In the genomic region with DNA sequence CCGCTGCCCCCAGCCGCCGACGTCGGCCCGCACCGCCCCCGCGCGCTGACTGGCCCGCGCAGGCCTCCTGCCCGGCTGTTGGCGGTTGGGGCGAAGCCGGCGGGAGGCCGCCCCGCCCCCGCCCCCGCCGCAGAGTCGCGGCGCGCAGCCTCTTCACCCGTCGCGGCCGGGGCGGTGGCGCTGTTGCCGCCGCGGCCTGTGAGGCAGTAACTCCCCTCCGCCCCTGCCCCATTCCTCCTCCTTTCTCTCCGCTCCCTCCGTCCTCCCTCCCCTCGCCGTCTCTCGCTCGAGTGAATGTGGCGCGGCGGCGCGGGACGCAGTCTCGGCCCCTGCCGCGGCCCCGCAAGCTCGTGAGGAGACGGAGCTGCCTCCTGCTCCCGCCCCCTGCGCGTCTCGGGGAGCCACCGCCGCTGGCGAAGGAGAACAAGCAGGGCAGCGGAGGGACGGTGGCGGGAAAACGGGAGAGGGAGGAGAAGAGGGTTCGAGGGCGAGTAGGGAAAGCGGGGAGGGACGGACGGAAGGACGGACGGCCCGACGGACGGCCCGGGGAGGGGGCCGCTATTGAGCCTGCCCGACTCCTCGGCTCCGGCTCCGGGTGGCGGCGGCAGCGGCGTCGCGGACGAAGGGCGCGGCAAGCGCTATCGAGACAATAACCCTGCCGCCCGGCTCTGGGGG, we compare ENCODE assay signal across 1 cellular context.
TF ChIP-seq lines count a peak whose summit lies in the region.

No MANE protein-coding gene starts in this region.

TF ChIP-seq in HEK293, 187 proteins besides CTCF, POLR2A, EP300 and RAD21 (continued from another document and continues in another):
- TF ChIP-seq, protein P1, sequence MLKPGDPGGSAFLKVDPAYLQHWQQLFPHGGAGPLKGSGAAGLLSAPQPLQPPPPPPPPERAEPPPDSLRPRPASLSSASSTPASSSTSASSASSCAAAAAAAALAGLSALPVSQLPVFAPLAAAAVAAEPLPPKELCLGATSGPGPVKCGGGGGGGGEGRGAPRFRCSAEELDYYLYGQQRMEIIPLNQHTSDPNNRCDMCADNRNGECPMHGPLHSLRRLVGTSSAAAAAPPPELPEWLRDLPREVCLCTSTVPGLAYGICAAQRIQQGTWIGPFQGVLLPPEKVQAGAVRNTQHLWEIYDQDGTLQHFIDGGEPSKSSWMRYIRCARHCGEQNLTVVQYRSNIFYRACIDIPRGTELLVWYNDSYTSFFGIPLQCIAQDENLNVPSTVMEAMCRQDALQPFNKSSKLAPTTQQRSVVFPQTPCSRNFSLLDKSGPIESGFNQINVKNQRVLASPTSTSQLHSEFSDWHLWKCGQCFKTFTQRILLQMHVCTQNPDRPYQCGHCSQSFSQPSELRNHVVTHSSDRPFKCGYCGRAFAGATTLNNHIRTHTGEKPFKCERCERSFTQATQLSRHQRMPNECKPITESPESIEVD (tag by site-specific recombination; IDR thresholded peaks at IDR 0.05), result no peak; the same call in 1 of the 2 replicates
- no peak for TF ChIP-seq KLF10 (tag by site-specific recombination; IDR thresholded peaks at IDR 0.05)
- no peak for TF ChIP-seq ZNF530 (tag by site-specific recombination; IDR thresholded peaks at IDR 0.05; ENCODE audit: low read depth)
- no peak for TF ChIP-seq GFI1B (tag by site-specific recombination; IDR thresholded peaks at IDR 0.05)
- peak; percentile 46 for TF ChIP-seq ZFHX2 (tag by site-specific recombination; conservative IDR thresholded peaks at IDR 0.05)
- TF ChIP-seq, protein P2, sequence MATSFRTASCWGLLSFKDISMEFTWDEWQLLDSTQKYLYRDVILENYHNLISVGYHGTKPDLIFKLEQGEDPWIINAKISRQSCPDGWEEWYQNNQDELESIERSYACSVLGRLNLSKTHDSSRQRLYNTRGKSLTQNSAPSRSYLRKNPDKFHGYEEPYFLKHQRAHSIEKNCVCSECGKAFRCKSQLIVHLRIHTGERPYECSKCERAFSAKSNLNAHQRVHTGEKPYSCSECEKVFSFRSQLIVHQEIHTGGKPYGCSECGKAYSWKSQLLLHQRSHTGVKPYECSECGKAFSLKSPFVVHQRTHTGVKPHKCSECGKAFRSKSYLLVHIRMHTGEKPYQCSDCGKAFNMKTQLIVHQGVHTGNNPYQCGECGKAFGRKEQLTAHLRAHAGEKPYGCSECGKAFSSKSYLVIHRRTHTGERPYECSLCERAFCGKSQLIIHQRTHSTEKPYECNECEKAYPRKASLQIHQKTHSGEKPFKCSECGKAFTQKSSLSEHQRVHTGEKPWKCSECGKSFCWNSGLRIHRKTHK (tag by site-specific recombination; IDR thresholded peaks at IDR 0.05), result no peak
- TF ChIP-seq ZNF596 (tag by site-specific recombination; IDR thresholded peaks at IDR 0.05), result no peak; the same call in 1 of the 2 replicates
- TF ChIP-seq ZNF585B (tag by site-specific recombination; IDR thresholded peaks at IDR 0.05), result no peak
- TF ChIP-seq, protein P3, sequence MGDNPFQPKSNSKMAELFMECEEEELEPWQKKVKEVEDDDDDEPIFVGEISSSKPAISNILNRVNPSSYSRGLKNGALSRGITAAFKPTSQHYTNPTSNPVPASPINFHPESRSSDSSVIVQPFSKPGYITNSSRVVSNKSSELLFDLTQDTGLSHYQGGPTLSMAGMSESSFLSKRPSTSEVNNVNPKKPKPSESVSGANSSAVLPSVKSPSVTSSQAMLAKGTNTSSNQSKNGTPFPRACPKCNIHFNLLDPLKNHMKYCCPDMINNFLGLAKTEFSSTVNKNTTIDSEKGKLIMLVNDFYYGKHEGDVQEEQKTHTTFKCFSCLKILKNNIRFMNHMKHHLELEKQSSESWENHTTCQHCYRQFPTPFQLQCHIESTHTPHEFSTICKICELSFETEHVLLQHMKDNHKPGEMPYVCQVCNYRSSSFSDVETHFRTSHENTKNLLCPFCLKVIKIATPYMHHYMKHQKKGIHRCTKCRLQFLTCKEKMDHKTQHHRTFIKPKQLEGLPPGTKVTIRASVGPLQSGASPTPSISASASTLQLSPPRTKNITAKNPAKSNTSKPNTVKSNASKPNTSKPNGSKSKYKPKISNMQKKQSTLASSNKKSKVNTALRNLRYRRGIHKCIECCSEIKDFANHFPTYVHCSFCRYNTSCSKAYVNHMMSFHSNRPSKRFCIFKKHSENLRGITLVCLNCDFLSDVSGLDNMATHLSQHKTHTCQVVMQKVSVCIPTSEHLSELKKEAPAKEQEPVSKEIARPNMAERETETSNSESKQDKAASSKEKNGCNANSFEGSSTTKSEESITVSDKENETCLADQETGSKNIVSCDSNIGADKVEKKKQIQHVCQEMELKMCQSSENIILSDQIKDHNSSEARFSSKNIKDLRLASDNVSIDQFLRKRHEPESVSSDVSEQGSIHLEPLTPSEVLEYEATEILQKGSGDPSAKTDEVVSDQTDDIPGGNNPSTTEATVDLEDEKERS (tag by site-specific recombination; IDR thresholded peaks at IDR 0.05), result no peak
- no peak for TF ChIP-seq ZNF174 (tag by site-specific recombination; IDR thresholded peaks at IDR 0.05)
- TF ChIP-seq ZNF341 (tag by site-specific recombination; IDR thresholded peaks at IDR 0.05; ENCODE audit: low read depth), result peak; percentile 99
- TF ChIP-seq ZNF660 (tag by site-specific recombination; IDR thresholded peaks at IDR 0.05), result no peak; the same call in 1 of the 2 replicates
- TF ChIP-seq YY2 (tag by site-specific recombination; IDR thresholded peaks at IDR 0.05), result peak; percentile 42; the same call in 1 of the 2 replicates
- peak; percentile 59 for TF ChIP-seq IKZF3 (tag by site-specific recombination; IDR thresholded peaks at IDR 0.05)
- TF ChIP-seq KLF1 (tag by site-specific recombination; IDR thresholded peaks at IDR 0.05), result peak; percentile 75
- no peak for TF ChIP-seq ZNF169 (tag by site-specific recombination; IDR thresholded peaks at IDR 0.05)
- TF ChIP-seq ZNF529 (tag by site-specific recombination; IDR thresholded peaks at IDR 0.05; ENCODE audit: insufficient replicate concordance), result no peak
- peak; percentile 31 for TF ChIP-seq GLIS1 (tag by site-specific recombination; IDR thresholded peaks at IDR 0.05)
- TF ChIP-seq ZNF623 (tag by site-specific recombination; IDR thresholded peaks at IDR 0.05), result no peak
- TF ChIP-seq ZNF510 (tag by site-specific recombination; IDR thresholded peaks at IDR 0.05; ENCODE audit: insufficient replicate concordance), result no peak
- no peak for TF ChIP-seq ZNF202 (tag by site-specific recombination; IDR thresholded peaks at IDR 0.05; ENCODE audit: borderline replicate concordance)
- TF ChIP-seq ZNF624 (tag by site-specific recombination; IDR thresholded peaks at IDR 0.05), result no peak
- TF ChIP-seq, protein P4, sequence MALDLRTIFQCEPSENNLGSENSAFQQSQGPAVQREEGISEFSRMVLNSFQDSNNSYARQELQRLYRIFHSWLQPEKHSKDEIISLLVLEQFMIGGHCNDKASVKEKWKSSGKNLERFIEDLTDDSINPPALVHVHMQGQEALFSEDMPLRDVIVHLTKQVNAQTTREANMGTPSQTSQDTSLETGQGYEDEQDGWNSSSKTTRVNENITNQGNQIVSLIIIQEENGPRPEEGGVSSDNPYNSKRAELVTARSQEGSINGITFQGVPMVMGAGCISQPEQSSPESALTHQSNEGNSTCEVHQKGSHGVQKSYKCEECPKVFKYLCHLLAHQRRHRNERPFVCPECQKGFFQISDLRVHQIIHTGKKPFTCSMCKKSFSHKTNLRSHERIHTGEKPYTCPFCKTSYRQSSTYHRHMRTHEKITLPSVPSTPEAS (tag by site-specific recombination; IDR thresholded peaks at IDR 0.05), result peak; percentile 17; the same call in 1 of the 2 replicates
- TF ChIP-seq ZNF184 (tag by site-specific recombination; IDR thresholded peaks at IDR 0.05), result no peak
- TF ChIP-seq KLF16 (tag by site-specific recombination; IDR thresholded peaks at IDR 0.05), result peak; percentile 91
- TF ChIP-seq, protein P5, sequence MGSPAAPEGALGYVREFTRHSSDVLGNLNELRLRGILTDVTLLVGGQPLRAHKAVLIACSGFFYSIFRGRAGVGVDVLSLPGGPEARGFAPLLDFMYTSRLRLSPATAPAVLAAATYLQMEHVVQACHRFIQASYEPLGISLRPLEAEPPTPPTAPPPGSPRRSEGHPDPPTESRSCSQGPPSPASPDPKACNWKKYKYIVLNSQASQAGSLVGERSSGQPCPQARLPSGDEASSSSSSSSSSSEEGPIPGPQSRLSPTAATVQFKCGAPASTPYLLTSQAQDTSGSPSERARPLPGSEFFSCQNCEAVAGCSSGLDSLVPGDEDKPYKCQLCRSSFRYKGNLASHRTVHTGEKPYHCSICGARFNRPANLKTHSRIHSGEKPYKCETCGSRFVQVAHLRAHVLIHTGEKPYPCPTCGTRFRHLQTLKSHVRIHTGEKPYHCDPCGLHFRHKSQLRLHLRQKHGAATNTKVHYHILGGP (tag by site-specific recombination; IDR thresholded peaks at IDR 0.05), result peak; percentile 57
- TF ChIP-seq ZNF223 (tag by site-specific recombination; IDR thresholded peaks at IDR 0.05), result no peak
- TF ChIP-seq, protein P6, sequence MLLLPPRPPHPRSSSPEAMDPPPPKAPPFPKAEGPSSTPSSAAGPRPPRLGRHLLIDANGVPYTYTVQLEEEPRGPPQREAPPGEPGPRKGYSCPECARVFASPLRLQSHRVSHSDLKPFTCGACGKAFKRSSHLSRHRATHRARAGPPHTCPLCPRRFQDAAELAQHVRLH (tag by site-specific recombination; IDR thresholded peaks at IDR 0.05), result no peak
- peak; percentile 45 for TF ChIP-seq ZNF239 (tag by site-specific recombination; IDR thresholded peaks at IDR 0.05)
- no peak for TF ChIP-seq ZNF138 (tag by site-specific recombination; IDR thresholded peaks at IDR 0.05; ENCODE audit: borderline replicate concordance)
- TF ChIP-seq, protein P7, sequence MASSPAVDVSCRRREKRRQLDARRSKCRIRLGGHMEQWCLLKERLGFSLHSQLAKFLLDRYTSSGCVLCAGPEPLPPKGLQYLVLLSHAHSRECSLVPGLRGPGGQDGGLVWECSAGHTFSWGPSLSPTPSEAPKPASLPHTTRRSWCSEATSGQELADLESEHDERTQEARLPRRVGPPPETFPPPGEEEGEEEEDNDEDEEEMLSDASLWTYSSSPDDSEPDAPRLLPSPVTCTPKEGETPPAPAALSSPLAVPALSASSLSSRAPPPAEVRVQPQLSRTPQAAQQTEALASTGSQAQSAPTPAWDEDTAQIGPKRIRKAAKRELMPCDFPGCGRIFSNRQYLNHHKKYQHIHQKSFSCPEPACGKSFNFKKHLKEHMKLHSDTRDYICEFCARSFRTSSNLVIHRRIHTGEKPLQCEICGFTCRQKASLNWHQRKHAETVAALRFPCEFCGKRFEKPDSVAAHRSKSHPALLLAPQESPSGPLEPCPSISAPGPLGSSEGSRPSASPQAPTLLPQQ (tag by site-specific recombination; IDR thresholded peaks at IDR 0.05), result peak; percentile 60; the same call in 1 of the 2 replicates
- TF ChIP-seq ZNF670 (tag by site-specific recombination; IDR thresholded peaks at IDR 0.05; ENCODE audit: low read depth), result no peak
- TF ChIP-seq, protein P8, sequence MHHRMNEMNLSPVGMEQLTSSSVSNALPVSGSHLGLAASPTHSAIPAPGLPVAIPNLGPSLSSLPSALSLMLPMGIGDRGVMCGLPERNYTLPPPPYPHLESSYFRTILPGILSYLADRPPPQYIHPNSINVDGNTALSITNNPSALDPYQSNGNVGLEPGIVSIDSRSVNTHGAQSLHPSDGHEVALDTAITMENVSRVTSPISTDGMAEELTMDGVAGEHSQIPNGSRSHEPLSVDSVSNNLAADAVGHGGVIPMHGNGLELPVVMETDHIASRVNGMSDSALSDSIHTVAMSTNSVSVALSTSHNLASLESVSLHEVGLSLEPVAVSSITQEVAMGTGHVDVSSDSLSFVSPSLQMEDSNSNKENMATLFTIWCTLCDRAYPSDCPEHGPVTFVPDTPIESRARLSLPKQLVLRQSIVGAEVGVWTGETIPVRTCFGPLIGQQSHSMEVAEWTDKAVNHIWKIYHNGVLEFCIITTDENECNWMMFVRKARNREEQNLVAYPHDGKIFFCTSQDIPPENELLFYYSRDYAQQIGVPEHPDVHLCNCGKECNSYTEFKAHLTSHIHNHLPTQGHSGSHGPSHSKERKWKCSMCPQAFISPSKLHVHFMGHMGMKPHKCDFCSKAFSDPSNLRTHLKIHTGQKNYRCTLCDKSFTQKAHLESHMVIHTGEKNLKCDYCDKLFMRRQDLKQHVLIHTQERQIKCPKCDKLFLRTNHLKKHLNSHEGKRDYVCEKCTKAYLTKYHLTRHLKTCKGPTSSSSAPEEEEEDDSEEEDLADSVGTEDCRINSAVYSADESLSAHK (tag by site-specific recombination; IDR thresholded peaks at IDR 0.05), result no peak; the same call in 1 of the 2 replicates
- no peak for TF ChIP-seq ZNF48 (tag by site-specific recombination; IDR thresholded peaks at IDR 0.05)
- no peak for TF ChIP-seq ZNF132 (tag by site-specific recombination; IDR thresholded peaks at IDR 0.05; ENCODE audit: borderline replicate concordance)
- TF ChIP-seq ZNF157 (tag by site-specific recombination; IDR thresholded peaks at IDR 0.05), result no peak
- TF ChIP-seq, protein P9, sequence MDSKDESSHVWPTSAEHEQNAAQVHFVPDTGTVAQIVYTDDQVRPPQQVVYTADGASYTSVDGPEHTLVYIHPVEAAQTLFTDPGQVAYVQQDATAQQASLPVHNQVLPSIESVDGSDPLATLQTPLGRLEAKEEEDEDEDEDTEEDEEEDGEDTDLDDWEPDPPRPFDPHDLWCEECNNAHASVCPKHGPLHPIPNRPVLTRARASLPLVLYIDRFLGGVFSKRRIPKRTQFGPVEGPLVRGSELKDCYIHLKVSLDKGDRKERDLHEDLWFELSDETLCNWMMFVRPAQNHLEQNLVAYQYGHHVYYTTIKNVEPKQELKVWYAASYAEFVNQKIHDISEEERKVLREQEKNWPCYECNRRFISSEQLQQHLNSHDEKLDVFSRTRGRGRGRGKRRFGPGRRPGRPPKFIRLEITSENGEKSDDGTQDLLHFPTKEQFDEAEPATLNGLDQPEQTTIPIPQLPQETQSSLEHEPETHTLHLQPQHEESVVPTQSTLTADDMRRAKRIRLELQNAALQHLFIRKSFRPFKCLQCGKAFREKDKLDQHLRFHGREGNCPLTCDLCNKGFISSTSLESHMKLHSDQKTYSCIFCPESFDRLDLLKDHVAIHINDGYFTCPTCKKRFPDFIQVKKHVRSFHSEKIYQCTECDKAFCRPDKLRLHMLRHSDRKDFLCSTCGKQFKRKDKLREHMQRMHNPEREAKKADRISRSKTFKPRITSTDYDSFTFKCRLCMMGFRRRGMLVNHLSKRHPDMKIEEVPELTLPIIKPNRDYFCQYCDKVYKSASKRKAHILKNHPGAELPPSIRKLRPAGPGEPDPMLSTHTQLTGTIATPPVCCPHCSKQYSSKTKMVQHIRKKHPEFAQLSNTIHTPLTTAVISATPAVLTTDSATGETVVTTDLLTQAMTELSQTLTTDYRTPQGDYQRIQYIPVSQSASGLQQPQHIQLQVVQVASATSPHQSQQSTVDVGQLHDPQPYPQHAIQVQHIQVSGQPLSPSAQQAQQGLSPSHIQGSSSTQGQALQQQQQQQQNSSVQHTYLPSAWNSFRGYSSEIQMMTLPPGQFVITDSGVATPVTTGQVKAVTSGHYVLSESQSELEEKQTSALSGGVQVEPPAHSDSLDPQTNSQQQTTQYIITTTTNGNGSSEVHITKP (tag by site-specific recombination; IDR thresholded peaks at IDR 0.05), result peak; percentile 46
- TF ChIP-seq SP7 (tag by site-specific recombination; IDR thresholded peaks at IDR 0.05), result peak; percentile 72
- TF ChIP-seq ZNF335 (tag by site-specific recombination; conservative IDR thresholded peaks at IDR 0.05), result no peak; the same call in 1 of the 2 replicates
- no peak for TF ChIP-seq ZNF514 (tag by site-specific recombination; IDR thresholded peaks at IDR 0.05)
- peak; percentile 96 for TF ChIP-seq ZBTB1 (tag by site-specific recombination; IDR thresholded peaks at IDR 0.05)
- no peak for TF ChIP-seq ZNF214 (tag by site-specific recombination; IDR thresholded peaks at IDR 0.05; ENCODE audit: borderline replicate concordance)
- 0 out of 2 replicates have a peak, but pooled peaks have one; percentile 46 for TF ChIP-seq BCL11B (tag by site-specific recombination; IDR thresholded peaks at IDR 0.05; ENCODE audit: low read depth)
- TF ChIP-seq ZBTB20 (tag by site-specific recombination; IDR thresholded peaks at IDR 0.05), result peak; percentile 84
- TF ChIP-seq ZSCAN16 (tag by site-specific recombination; IDR thresholded peaks at IDR 0.05), result no peak
- 0 out of 2 replicates have a peak, but pooled peaks have one; percentile 9 for TF ChIP-seq SCRT2 (tag by site-specific recombination; IDR thresholded peaks at IDR 0.05)
